1 cellular context compared by ENCODE assay signal in the genomic region with DNA sequence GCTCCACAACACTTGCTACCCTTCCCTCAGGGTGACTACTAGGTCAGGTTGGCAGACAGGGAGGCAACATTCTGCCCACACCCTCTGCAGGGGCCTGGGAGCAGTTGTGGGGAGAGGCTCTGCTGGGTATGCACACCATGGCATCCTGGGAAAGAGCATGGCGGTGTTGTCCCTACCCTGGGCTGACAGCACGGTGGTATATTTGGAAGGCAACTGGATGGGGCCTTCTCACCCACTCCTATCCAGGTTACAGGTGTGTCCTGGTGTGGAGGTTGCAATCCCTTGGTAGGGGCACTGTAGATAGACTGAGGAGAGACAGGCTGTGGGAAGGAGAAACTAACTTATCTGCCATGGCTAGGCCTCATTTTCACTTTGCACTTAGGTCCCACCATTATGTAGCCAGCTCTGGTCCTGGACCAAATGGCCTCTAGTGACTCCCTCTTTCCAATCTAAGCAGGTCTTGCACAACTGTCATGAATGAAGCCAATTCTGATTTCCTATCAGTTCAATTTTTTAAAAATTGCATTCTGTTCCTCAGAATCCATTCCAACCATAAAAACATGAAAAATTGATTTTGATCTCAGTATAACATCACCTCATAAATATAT.
TF ChIP-seq lines count a peak whose summit lies in the region.

No MANE protein-coding gene starts in this region.

TF ChIP-seq in SK-N-SH treated with all-trans-retinoic acid at 6 μM for 48 hours, 23 proteins besides CTCF, POLR2A, EP300 and RAD21 (continued from another document):
- TF ChIP-seq, protein P1, sequence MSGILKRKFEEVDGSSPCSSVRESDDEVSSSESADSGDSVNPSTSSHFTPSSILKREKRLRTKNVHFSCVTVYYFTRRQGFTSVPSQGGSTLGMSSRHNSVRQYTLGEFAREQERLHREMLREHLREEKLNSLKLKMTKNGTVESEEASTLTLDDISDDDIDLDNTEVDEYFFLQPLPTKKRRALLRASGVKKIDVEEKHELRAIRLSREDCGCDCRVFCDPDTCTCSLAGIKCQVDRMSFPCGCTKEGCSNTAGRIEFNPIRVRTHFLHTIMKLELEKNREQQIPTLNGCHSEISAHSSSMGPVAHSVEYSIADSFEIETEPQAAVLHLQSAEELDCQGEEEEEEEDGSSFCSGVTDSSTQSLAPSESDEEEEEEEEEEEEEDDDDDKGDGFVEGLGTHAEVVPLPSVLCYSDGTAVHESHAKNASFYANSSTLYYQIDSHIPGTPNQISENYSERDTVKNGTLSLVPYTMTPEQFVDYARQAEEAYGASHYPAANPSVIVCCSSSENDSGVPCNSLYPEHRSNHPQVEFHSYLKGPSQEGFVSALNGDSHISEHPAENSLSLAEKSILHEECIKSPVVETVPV (CRISPR knock-in tag; IDR thresholded peaks at IDR 0.05): no peak
- TF ChIP-seq RARB (CRISPR knock-in tag; IDR thresholded peaks at IDR 0.05): no peak
- TF ChIP-seq ZNF565 (CRISPR knock-in tag; conservative IDR thresholded peaks at IDR 0.05; ENCODE audit: low read depth): no peak
- no peak for TF ChIP-seq ARNTL (CRISPR knock-in tag; IDR thresholded peaks at IDR 0.05; ENCODE audit: borderline replicate concordance, low read depth)
- TF ChIP-seq PPARA (CRISPR knock-in tag; IDR thresholded peaks at IDR 0.05; ENCODE audit: borderline replicate concordance): no peak
- TF ChIP-seq ZC3H10 (CRISPR knock-in tag; IDR thresholded peaks at IDR 0.05): no peak
- TF ChIP-seq BACH2 (CRISPR knock-in tag; IDR thresholded peaks at IDR 0.05; ENCODE audit: borderline replicate concordance): no peak
- no peak for TF ChIP-seq TCF4 (CRISPR knock-in tag; IDR thresholded peaks at IDR 0.05; ENCODE audit: borderline replicate concordance)
- no peak for TF ChIP-seq GLIS3 (CRISPR knock-in tag; IDR thresholded peaks at IDR 0.05)
- TF ChIP-seq ESRRG (CRISPR knock-in tag; IDR thresholded peaks at IDR 0.05): no peak
- TF ChIP-seq ZNF8 (CRISPR knock-in tag; IDR thresholded peaks at IDR 0.05): no peak
- no peak for TF ChIP-seq CSDC2 (CRISPR knock-in tag; IDR thresholded peaks at IDR 0.05)
- no peak for TF ChIP-seq SNAI2 (CRISPR knock-in tag; IDR thresholded peaks at IDR 0.05)
- TF ChIP-seq ZFP30 (CRISPR knock-in tag; IDR thresholded peaks at IDR 0.05): no peak
- TF ChIP-seq ZNF70 (CRISPR knock-in tag; IDR thresholded peaks at IDR 0.05): no peak
